Comparison of ENCODE assay signal across 19 cellular contexts in the genomic region with DNA sequence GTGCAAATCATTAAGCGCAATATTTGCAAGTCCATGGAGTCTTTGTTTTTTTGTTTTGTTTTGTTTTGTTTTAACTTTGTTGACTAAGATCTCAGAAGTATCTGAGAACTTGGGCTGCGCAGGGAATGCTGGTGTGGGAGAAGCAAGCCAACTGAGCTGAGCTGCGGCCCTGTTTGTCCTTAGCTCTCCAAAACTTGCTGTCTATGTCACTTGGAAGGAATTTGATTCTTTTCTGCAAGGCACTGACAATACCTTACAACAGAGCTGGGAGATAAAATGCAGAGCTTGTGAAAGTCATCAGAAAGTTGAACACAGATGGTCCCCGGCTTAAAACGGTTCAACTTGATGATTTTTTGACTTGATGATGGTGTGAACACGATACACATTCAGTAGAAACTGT.
"Had no signal": no experiment of that assay in that cellular context is flagged by ENCODE, and none has a peak within 500 bp of the region (broad histone marks: within the 10 kb centered on the region; RNA-seq: fewer than 3 reads in every experiment).

No MANE protein-coding gene starts in this region.

- DNase-seq: activated T-cell treated with anti-CD3 and anti-CD28 coated beads, Interleukin-2, amount 50 U/mL, for 24 hours; colonic mucosa; esophagus squamous epithelium; foreskin fibroblast; pancreas; small intestine; stimulated activated CD4-positive, alpha-beta T cell treated with anti-CD3 and anti-CD28 coated beads, Interleukin-2, amount 100 ng/mL, for 24 hours; stomach; T-cell; transverse colon had no signal

- H3K4me3 Mint-ChIP-seq: activated T-cell treated with anti-CD3 and anti-CD28 coated beads, Interleukin-2, amount 50 U/mL, for 24 hours; activated T-helper 17 cell treated with anti-CD3 and anti-CD28 coated beads, Interleukin-2, amount 50 U/mL, for 72 hours; mesothelial cell of epicardium; nephron; stimulated activated memory B cell treated with anti-CD40 and anti-IgM and Interleukin-4, amounts not matched to agents 10 μg/mL and 1 μg/mL and 100 μg/mL, for 72 hours; T-cell; T-helper 2 cell treated with Interferon-gamma antibody and Interleukin-4, amounts not matched to agents 5 μg/mL and 100 μg/mL, for 36 hours had no signal

- ATAC-seq: activated naive CD4-positive, alpha-beta T cell treated with anti-CD3 and anti-CD28 coated beads, Interleukin-2, amount 50 U/mL, for 72 hours; activated T-helper 17 cell treated with anti-CD3 and anti-CD28 coated beads, Interleukin-2, amount 50 U/mL, for 72 hours; stimulated activated memory B cell treated with anti-CD40 and anti-IgM and Interleukin-4, amounts not matched to agents 10 μg/mL and 1 μg/mL and 100 μg/mL, for 72 hours; T-cell had no signal

- H3K4me3 ChIP-seq: colonic mucosa, esophagus squamous epithelium, lung, pancreas, stomach, transverse colon had no signal

- H3K27ac ChIP-seq: colonic mucosa, esophagus squamous epithelium, pancreas, stomach, transverse colon, VCaP had no signal

- H3K27me3 ChIP-seq: colonic mucosa, dorsolateral prefrontal cortex, esophagus squamous epithelium, pancreas, transverse colon had no signal

- H3K27ac Mint-ChIP-seq: activated naive CD4-positive, alpha-beta T cell treated with anti-CD3 and anti-CD28 coated beads, Interleukin-2, amount 50 U/mL, for 72 hours; activated T-cell treated with anti-CD3 and anti-CD28 coated beads, Interleukin-2, amount 50 U/mL, for 24 hours; activated T-helper 17 cell treated with anti-CD3 and anti-CD28 coated beads, Interleukin-2, amount 50 U/mL, for 72 hours; mesothelial cell of epicardium; nephron; stimulated activated memory B cell treated with anti-CD40 and anti-IgM and Interleukin-4, amounts not matched to agents 10 μg/mL and 1 μg/mL and 100 μg/mL, for 72 hours; T-cell; T-helper 2 cell treated with Interferon-gamma antibody and Interleukin-4, amounts not matched to agents 5 μg/mL and 100 μg/mL, for 36 hours had no signal

- H3K4me1 Mint-ChIP-seq: nephron had no signal

- H3K9me3 Mint-ChIP-seq: activated T-cell treated with anti-CD3 and anti-CD28 coated beads, Interleukin-2, amount 50 U/mL, for 24 hours; activated T-helper 17 cell treated with anti-CD3 and anti-CD28 coated beads, Interleukin-2, amount 50 U/mL, for 72 hours; mesothelial cell of epicardium; stimulated activated memory B cell treated with anti-CD40 and anti-IgM and Interleukin-4, amounts not matched to agents 10 μg/mL and 1 μg/mL and 100 μg/mL, for 72 hours; T-cell; T-helper 2 cell treated with Interferon-gamma antibody and Interleukin-4, amounts not matched to agents 5 μg/mL and 100 μg/mL, for 36 hours had no signal

- H3K36me3 Mint-ChIP-seq: activated naive CD4-positive, alpha-beta T cell treated with anti-CD3 and anti-CD28 coated beads, Interleukin-2, amount 50 U/mL, for 72 hours; stimulated activated memory B cell treated with anti-CD40 and anti-IgM and Interleukin-4, amounts not matched to agents 10 μg/mL and 1 μg/mL and 100 μg/mL, for 72 hours had no signal

- H3K36me3 ChIP-seq: colonic mucosa, esophagus squamous epithelium, pancreas, stomach, transverse colon had no signal

- H3K9me3 ChIP-seq: colonic mucosa, esophagus squamous epithelium, pancreas, stomach, transverse colon had no signal
